Comparison of ENCODE assay signal across 8 cellular contexts in genomic region chr2:86623549-86624547, GRCh38. TPM values are rescaled to one million over a fixed set of nuclear protein-coding genes. Genes with fewer than 3 reads are reported as not detected.
A peak's percentile ranks its signal among the peaks of the same experiment; 100 is the strongest.
DNase-seq lines count a peak whose midpoint lies in the region; ATAC-seq, FAIRE-seq and TF ChIP-seq lines count a peak whose summit lies in the region.

Gene RNF103, minus strand, starts transcription at chr2:86623865. Its CDS starts 979 bp downstream, at chr2:86622886.

- H3K14ac ChIP-seq in H1 (ENCODE audit: insufficient read length) = no peak within 1 kb of the TSS

- TF ChIP-seq EP300 in H1 (IDR thresholded peaks at IDR 0.05; ENCODE audit: borderline replicate concordance in 1 of 2, low read depth in 2 of 2, low read length in 2 of 2) = no peak

- H4K91ac ChIP-seq in H1 (replicated peaks; ENCODE audit: insufficient read length, low read length) = no peak within 1 kb of the TSS

- H4K20me1 ChIP-seq in H1 (replicated peaks in 1 of 2; ENCODE audit: control insufficient read depth in 1 of 2, insufficient read depth in 2 of 2, low read length in 2 of 2) = no peaks in the 10 kb centered on the region

- H3K9ac ChIP-seq in H1 (replicated peaks in 1 of 4; ENCODE audit: extremely low read depth in 1 of 4, low read depth in 3 of 4, low read length in 3 of 4) (peak within 1 kb of the TSS; percentile 67 to 93 (median 86); a peak in 6 of 7 replicates), mesendoderm (ENCODE audit: low read length) (peak within 1 kb of the TSS; percentile 81)

- DNase-seq in COLO668 (lab: John Stamatoyannopoulos, UW; ENCODE audit: unreplicated experiment) (peak; percentile 97), HT1080 (ENCODE audit: low read depth) (peak; percentile 80), NOMO-1 treated with dmso at 0.1 percent for 144 hours (lab: John Stamatoyannopoulos, UW; ENCODE audit: unreplicated experiment) (peak; percentile 77), H1 (ENCODE audit: low read depth in 1 of 2, low spot score in 2 of 2) (peak; percentile 58 to 98), mesendoderm (peak; percentile 92)
- DNase-seq in activated CD8-positive, alpha-beta memory T cell treated with anti-CD3 and anti-CD28 coated beads, Interleukin-2, amount 10 ng/mL, durations not matched to agents 7 days and 5 days = peak; percentile 94
- peak; percentile 89 for DNase-seq in stimulated activated CD8-positive, alpha-beta memory T cell treated with anti-CD3 and anti-CD28 coated beads, Interleukin-12 subunit alpha, Interleukin-12 subunit beta, amount 100 ng/mL, for 4 hours (ENCODE audit: low read depth)

- no peak within 1 kb of the TSS; the same call in 1 of the 2 replicates for H3K18ac ChIP-seq in H1 (ENCODE audit: extremely low read depth, low read length)
- H3K18ac ChIP-seq in mesendoderm (ENCODE audit: low read length) = peak within 1 kb of the TSS; percentile 75

- no peak within 1 kb of the TSS for H2BK120ac ChIP-seq in H1 (replicated peaks; ENCODE audit: low read depth, low read length)
- peak within 1 kb of the TSS; percentile 47 for H2BK120ac ChIP-seq in mesendoderm (ENCODE audit: low read depth, low read length)

- WGBS in H1 (ENCODE audit: extremely low coverage in 1 of 2, insufficient coverage in 1 of 2, insufficient read length in 1 of 2, insufficient replicate concordance in 2 of 2, low coverage in 1 of 2, low lambda C conversion rate in 2 of 2, missing lambda C conversion rate in 1 of 2), 2 experiments = 15% methylated on average over 40 of the region's 74 CpGs; no CpG with 5 or more reads in 1 of the 2 experiments
- WGBS in mesendoderm (ENCODE audit: extremely low coverage, insufficient coverage, low lambda C conversion rate) = 100% methylated on average over 2 of the region's 74 CpGs

- H2BK15ac ChIP-seq in H1 (ENCODE audit: low read length) (peak within 1 kb of the TSS; percentile 88; the same call in 1 of the 2 replicates), mesendoderm (replicated peaks; ENCODE audit: low read depth) (no peak within 1 kb of the TSS)

- peak; percentile 88 to 92 for TF ChIP-seq POLR2A in H1 (IDR thresholded peaks at IDR 0.05; ENCODE audit: control extremely low read depth in 1 of 2, low read depth in 2 of 2, low read length in 2 of 2)

- TF ChIP-seq CTCF in H1 (IDR thresholded peaks at IDR 0.05; ENCODE audit: control extremely low read depth in 1 of 3, insufficient read depth in 1 of 3, low read depth in 1 of 3, low read length in 3 of 3) = no peak

- ATAC-seq in GM19468 (IDR thresholded peaks at IDR 0.05; ENCODE audit: extremely low read depth, unreplicated experiment) = peak; percentile 56
- peak; percentile 85 for ATAC-seq in activated CD8-positive, alpha-beta memory T cell treated with anti-CD3 and anti-CD28 coated beads, Interleukin-2, amount 10 ng/mL, durations not matched to agents 7 days and 5 days

- H3K4me3 Mint-ChIP-seq in activated CD8-positive, alpha-beta memory T cell treated with anti-CD3 and anti-CD28 coated beads, Interleukin-2, amount 10 ng/mL, durations not matched to agents 7 days and 5 days = peak within 1 kb of the TSS; percentile 94

- H3K36me3 ChIP-seq in H1 (ENCODE audit: control insufficient read depth in 2 of 4, insufficient read depth in 4 of 4, low read length in 3 of 4) = peaks cover 0 to 5% (median 0%) of the 10 kb centered on the region in 4 experiments; a peak in 1 of 8 replicates
- H3K36me3 ChIP-seq in mesendoderm (ENCODE audit: control insufficient read depth, insufficient read depth, low read length) = no peaks in the 10 kb centered on the region

- H4K8ac ChIP-seq in H1 (ENCODE audit: extremely low read depth, insufficient read depth, low read length) (peak within 1 kb of the TSS; percentile 99), mesendoderm (ENCODE audit: low read depth, low read length) (peak within 1 kb of the TSS; percentile 70)

- FAIRE-seq in H1 (lab: Jason Lieb, UNC) = no peak

- H3K9me3 ChIP-seq in H1 (ENCODE audit: insufficient read depth in 2 of 2, low read depth in 1 of 2, low read length in 1 of 2) = no peaks in the 10 kb centered on the region

- peak within 1 kb of the TSS; percentile 97 for H3K27ac Mint-ChIP-seq in activated CD8-positive, alpha-beta memory T cell treated with anti-CD3 and anti-CD28 coated beads, Interleukin-2, amount 10 ng/mL, durations not matched to agents 7 days and 5 days

- H3K27me3 Mint-ChIP-seq in activated CD8-positive, alpha-beta memory T cell treated with anti-CD3 and anti-CD28 coated beads, Interleukin-2, amount 10 ng/mL, durations not matched to agents 7 days and 5 days = peaks cover 2% of the 10 kb centered on the region

- H3K27ac ChIP-seq in H1 (ENCODE audit: low read depth, low read length) (peak within 1 kb of the TSS; percentile 81; the same call in 1 of the 2 replicates), mesendoderm (ENCODE audit: low read depth, low read length) (peak within 1 kb of the TSS; percentile 98)

- H2BK5ac ChIP-seq in H1 (ENCODE audit: low read depth, low read length) (peak within 1 kb of the TSS; percentile 75; the same call in 1 of the 2 replicates), mesendoderm (ENCODE audit: low read length) (no peak within 1 kb of the TSS)

- H3K79me2 ChIP-seq in H1 (ENCODE audit: control insufficient read depth in 1 of 2, insufficient read depth in 2 of 2, low read length in 2 of 2) (peaks cover 0 to 13% of the 10 kb centered on the region in 2 experiments; a peak in 2 of 4 replicates), mesendoderm (ENCODE audit: control insufficient read depth, insufficient read depth, low read length) (no peaks in the 10 kb centered on the region)

- H3K4me1 Mint-ChIP-seq in activated CD8-positive, alpha-beta memory T cell treated with anti-CD3 and anti-CD28 coated beads, Interleukin-2, amount 10 ng/mL, durations not matched to agents 7 days and 5 days = peaks cover 23% of the 10 kb centered on the region

- H3K56ac ChIP-seq in H1 (replicated peaks; ENCODE audit: insufficient read length, low read depth, low read length) (no peak within 1 kb of the TSS), mesendoderm (ENCODE audit: low read length) (peak within 1 kb of the TSS; percentile 86)

- H3K4me3 ChIP-seq in H1 (ENCODE audit: extremely low read depth in 1 of 4, insufficient read depth in 2 of 4, low read depth in 3 of 4, low read length in 4 of 4) = peak within 1 kb of the TSS; percentile 76 to 99 (median 88)
- peak within 1 kb of the TSS; percentile 89 for H3K4me3 ChIP-seq in mesendoderm (ENCODE audit: low read length)

- CTCF ChIA-PET in activated CD8-positive, alpha-beta memory T cell treated with anti-CD3 and anti-CD28 coated beads, Interleukin-2, amount 10 ng/mL, durations not matched to agents 7 days and 5 days (lab: Charles Lee) = interaction anchor here (1.7 kb wide), 1 partner anchor 183 kb away, joined by 6 read pairs; the partner anchor contains the start of gene KDM3A
- CTCF ChIA-PET in H1 (lab: Charles Lee; ENCODE audit: partially characterized antibody) = no interaction called here

- no peak within 1 kb of the TSS for H2BK12ac ChIP-seq in H1 (ENCODE audit: low read depth, low read length)

- no peak within 1 kb of the TSS for H2BK20ac ChIP-seq in H1 (ENCODE audit: low read length)

- H3K79me1 ChIP-seq in H1 (ENCODE audit: low read depth, low read length) = no peaks in the 10 kb centered on the region; the same call in 1 of the 2 replicates
- no peaks in the 10 kb centered on the region for H3K79me1 ChIP-seq in mesendoderm (ENCODE audit: low read length)

- H3K23ac ChIP-seq in H1 (ENCODE audit: insufficient read length) (no peak within 1 kb of the TSS), mesendoderm (ENCODE audit: low read length) (no peak within 1 kb of the TSS)

- no peak for TF ChIP-seq RAD21 in H1 (IDR thresholded peaks at IDR 0.05 in 1 of 2, conservative IDR thresholded peaks at IDR 0.05 in 1 of 2; ENCODE audit: low read depth in 2 of 2, low read length in 2 of 2)

- H3K36me3 Mint-ChIP-seq in activated CD8-positive, alpha-beta memory T cell treated with anti-CD3 and anti-CD28 coated beads, Interleukin-2, amount 10 ng/mL, durations not matched to agents 7 days and 5 days = peaks cover 13% of the 10 kb centered on the region

- no peaks in the 10 kb centered on the region; a peak in 1 of 7 replicates for H3K4me1 ChIP-seq in H1 (replicated peaks in 1 of 4; ENCODE audit: control insufficient read depth in 3 of 4, insufficient read depth in 4 of 4, low read length in 3 of 4)
- H3K4me1 ChIP-seq in mesendoderm (ENCODE audit: control insufficient read depth, low read depth, low read length) = no peaks in the 10 kb centered on the region

- no peak within 1 kb of the TSS; the same call in 1 of the 2 replicates for H2AK5ac ChIP-seq in H1 (ENCODE audit: low read depth, low read length)
- no peak within 1 kb of the TSS for H2AK5ac ChIP-seq in mesendoderm (ENCODE audit: low read length)

- peaks cover 10% of the 10 kb centered on the region; the same call in 1 of the 2 replicates for H3K23me2 ChIP-seq in H1 (ENCODE audit: low read depth, low read length)

- H3K4ac ChIP-seq in H1 (replicated peaks; ENCODE audit: insufficient read length, low read depth, low read length) (no peak within 1 kb of the TSS), mesendoderm (ENCODE audit: low read depth, low read length) (peak within 1 kb of the TSS; percentile 83)

- H3K9me3 Mint-ChIP-seq in activated CD8-positive, alpha-beta memory T cell treated with anti-CD3 and anti-CD28 coated beads, Interleukin-2, amount 10 ng/mL, durations not matched to agents 7 days and 5 days (ENCODE audit: low read depth) = no peaks in the 10 kb centered on the region

- H3K4me2 ChIP-seq in H1 (ENCODE audit: insufficient read depth in 1 of 2, low read depth in 2 of 2, low read length in 2 of 2) (peak within 1 kb of the TSS; percentile 76 to 98), mesendoderm (ENCODE audit: low read length) (peak within 1 kb of the TSS; percentile 96)

- POLR2A ChIA-PET in H1 (lab: Charles Lee; ENCODE audit: partially characterized antibody) = interaction anchor here (1.4 kb wide), 1 partner anchor 61 kb away, joined by 4 read pairs; the partner anchor contains the start of gene CHMP3

- peak within 1 kb of the TSS; percentile 79 for H2AFZ ChIP-seq in H1 (ENCODE audit: low read length)

- H4K5ac ChIP-seq in H1 (ENCODE audit: insufficient read length, low read depth, low read length) (peak within 1 kb of the TSS; percentile 65), mesendoderm (ENCODE audit: low read length) (peak within 1 kb of the TSS; percentile 33)

- no peaks in the 10 kb centered on the region for H3K27me3 ChIP-seq in H1 (replicated peaks in 1 of 4; ENCODE audit: control insufficient read depth in 3 of 4, extremely low read depth in 1 of 4, insufficient read depth in 3 of 4, low read length in 3 of 4)
- H3K27me3 ChIP-seq in mesendoderm (ENCODE audit: insufficient read depth, low read length, poor library complexity) = no peaks in the 10 kb centered on the region

RNA-seq across cellular contexts. Expression of gene RNF103, which starts in this region (rescaled TPM):
- total RNA-seq in HT1080 (2014; rRNA removed; shearing (Covaris generic)) = 7.0 and 7.3 TPM in 2 replicates
- 9.3 and 13.5 TPM in 2 replicates for polyA plus RNA-seq in HT1080 (2015; cell fraction: cytosol; rRNA removed)
- 19.1 and 23.0 TPM in 2 replicates for polyA plus RNA-seq in HT1080 (2015; cell fraction: nucleus; rRNA removed)
- 10 to 100 TPM; 12.9 to 13.1 TPM for total RNA-seq in activated CD8-positive, alpha-beta memory T cell treated with anti-CD3 and anti-CD28 coated beads, Interleukin-2, amount 10 ng/mL, durations not matched to agents 7 days and 5 days
- total RNA-seq in H1 (2021; fragmentation: NEBNext Ultra II Directional; extraction: Animal tissue kit (Norgen Biotek cat#: 25700)) = 6.0 and 7.4 TPM in 2 replicates
- polyA plus RNA-seq in H1 (2011; rRNA removed) = 2.7 and 3.3 TPM in 2 replicates
- polyA plus RNA-seq in H1 (2011; cell fraction: cytosol; rRNA removed) = 3.8 TPM
- 2.9 TPM for polyA plus RNA-seq in H1 (2011; cell fraction: nucleus; rRNA removed)
- 3.1 to 4.6 TPM (median 3.5 TPM) in 4 replicates for polyA plus RNA-seq in H1 (2012, experiment 1 of 2)
- polyA plus RNA-seq in H1 (2012, experiment 2 of 2) = 0.68 TPM
- polyA plus RNA-seq in H1 (2013, experiment 1 of 2) = 6.9 TPM
- 6.7 TPM for polyA plus RNA-seq in H1 (2013, experiment 2 of 2)
- 4.1 and 4.5 TPM in 2 replicates for polyA minus RNA-seq in H1 (2011; rRNA and poly(A)+ RNA removed)
- 4.3 TPM for polyA minus RNA-seq in H1 (2011; cell fraction: cytosol; rRNA and poly(A)+ RNA removed)
- polyA minus RNA-seq in H1 (2011; cell fraction: nucleus; rRNA and poly(A)+ RNA removed) = 13.5 TPM
- 4.3 TPM for polyA plus RNA-seq in mesendoderm (2013, experiment 1 of 2)
- polyA plus RNA-seq in mesendoderm (2013, experiment 2 of 2) = 4.2 TPM

Comparison
In these comparisons a context has a peak if more than half of its experiments do, and no peak if none do; other contexts are left out.
1. Peak in every context shown above with its lines: DNase-seq, ATAC-seq, H3K4me3 ChIP-seq and H3K27ac ChIP-seq.